In the genomic region with DNA sequence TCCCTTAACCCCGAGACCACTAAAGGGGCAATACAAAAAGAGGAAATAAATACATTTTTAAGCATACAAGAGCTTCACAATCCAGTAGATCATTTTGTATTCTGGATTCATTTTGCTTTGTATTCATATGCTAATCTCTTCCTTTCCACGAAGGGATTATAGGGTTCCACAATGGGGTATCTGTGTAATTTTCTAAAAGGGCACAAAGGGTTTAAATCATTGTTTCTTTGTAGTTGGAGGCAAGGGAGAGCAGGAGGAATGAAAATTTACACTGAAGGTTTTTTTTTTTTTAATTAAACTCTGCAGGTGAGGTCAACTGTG, we compare ENCODE assay signal across 1 cellular context.
TF ChIP-seq lines count a peak whose summit lies in the region.

No MANE protein-coding gene starts in this region.

TF ChIP-seq in GM23338, 12 proteins besides CTCF, POLR2A, EP300 and RAD21 (continued from another document):
- TF ChIP-seq, protein P1, sequence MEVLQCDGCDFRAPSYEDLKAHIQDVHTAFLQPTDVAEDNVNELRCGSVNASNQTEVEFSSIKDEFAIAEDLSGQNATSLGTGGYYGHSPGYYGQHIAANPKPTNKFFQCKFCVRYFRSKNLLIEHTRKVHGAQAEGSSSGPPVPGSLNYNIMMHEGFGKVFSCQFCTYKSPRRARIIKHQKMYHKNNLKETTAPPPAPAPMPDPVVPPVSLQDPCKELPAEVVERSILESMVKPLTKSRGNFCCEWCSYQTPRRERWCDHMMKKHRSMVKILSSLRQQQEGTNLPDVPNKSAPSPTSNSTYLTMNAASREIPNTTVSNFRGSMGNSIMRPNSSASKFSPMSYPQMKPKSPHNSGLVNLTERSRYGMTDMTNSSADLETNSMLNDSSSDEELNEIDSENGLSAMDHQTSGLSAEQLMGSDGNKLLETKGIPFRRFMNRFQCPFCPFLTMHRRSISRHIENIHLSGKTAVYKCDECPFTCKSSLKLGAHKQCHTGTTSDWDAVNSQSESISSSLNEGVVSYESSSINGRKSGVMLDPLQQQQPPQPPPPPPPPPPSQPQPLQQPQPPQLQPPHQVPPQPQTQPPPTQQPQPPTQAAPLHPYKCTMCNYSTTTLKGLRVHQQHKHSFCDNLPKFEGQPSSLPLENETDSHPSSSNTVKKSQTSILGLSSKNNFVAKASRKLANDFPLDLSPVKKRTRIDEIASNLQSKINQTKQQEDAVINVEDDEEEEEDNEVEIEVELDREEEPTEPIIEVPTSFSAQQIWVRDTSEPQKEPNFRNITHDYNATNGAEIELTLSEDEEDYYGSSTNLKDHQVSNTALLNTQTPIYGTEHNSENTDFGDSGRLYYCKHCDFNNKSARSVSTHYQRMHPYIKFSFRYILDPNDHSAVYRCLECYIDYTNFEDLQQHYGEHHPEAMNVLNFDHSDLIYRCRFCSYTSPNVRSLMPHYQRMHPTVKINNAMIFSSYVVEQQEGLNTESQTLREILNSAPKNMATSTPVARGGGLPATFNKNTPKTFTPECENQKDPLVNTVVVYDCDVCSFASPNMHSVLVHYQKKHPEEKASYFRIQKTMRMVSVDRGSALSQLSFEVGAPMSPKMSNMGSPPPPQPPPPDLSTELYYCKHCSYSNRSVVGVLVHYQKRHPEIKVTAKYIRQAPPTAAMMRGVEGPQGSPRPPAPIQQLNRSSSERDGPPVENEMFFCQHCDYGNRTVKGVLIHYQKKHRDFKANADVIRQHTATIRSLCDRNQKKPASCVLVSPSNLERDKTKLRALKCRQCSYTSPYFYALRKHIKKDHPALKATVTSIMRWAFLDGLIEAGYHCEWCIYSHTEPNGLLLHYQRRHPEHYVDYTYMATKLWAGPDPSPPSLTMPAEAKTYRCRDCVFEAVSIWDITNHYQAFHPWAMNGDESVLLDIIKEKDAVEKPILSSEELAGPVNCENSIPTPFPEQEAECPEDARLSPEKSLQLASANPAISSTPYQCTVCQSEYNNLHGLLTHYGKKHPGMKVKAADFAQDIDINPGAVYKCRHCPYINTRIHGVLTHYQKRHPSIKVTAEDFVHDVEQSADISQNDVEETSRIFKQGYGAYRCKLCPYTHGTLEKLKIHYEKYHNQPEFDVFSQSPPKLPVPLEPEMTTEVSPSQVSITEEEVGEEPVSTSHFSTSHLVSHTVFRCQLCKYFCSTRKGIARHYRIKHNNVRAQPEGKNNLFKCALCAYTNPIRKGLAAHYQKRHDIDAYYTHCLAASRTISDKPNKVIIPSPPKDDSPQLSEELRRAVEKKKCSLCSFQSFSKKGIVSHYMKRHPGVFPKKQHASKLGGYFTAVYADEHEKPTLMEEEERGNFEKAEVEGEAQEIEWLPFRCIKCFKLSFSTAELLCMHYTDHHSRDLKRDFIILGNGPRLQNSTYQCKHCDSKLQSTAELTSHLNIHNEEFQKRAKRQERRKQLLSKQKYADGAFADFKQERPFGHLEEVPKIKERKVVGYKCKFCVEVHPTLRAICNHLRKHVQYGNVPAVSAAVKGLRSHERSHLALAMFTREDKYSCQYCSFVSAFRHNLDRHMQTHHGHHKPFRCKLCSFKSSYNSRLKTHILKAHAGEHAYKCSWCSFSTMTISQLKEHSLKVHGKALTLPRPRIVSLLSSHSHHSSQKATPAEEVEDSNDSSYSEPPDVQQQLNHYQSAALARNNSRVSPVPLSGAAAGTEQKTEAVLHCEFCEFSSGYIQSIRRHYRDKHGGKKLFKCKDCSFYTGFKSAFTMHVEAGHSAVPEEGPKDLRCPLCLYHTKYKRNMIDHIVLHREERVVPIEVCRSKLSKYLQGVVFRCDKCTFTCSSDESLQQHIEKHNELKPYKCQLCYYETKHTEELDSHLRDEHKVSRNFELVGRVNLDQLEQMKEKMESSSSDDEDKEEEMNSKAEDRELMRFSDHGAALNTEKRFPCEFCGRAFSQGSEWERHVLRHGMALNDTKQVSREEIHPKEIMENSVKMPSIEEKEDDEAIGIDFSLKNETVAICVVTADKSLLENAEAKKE (CRISPR knock-in tag; IDR thresholded peaks at IDR 0.05) = no peak
